ENCODE assay signal across 9 cellular contexts in the genomic region with DNA sequence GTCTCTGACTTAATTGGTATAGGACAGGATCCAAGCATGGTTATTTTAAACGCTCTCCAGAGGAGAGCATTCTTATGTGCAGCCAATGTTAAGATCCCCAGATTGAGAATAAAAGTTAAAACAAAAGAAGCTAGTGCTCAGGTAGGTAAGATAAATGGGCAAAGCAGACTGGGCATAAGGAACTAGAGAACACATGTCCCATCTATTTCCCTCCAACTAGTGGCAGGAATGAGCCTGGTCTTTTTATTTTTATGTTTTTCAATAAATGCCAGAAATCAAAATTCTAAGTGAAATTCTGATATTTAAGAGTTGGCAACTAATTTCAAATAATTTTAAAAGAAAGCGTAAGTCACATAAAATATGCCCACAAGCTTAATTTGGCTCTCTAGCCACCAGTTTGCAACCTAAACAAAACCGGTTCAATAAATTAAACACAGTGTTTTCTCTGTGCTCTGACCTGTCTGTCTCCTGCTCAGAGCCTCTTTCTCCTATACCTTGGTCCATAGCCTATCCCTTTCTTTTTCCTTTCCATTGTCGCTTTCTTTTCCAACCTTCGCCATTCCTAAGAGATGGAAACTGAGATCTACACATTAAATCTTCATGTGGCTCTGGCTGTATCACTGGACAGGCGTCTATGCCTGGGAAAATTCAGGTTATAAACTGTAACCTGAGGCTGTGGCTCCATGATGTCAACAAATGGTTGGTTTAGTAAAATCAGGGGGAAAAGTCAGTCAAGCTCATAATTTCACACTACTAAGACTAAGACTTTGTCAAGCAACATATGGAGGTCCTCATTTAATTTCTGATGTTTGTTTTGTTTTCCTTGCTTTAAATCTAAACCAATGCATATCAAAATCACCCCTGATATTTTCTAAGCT. TPM values are rescaled to one million over a fixed set of nuclear protein-coding genes. Genes with fewer than 3 reads are reported as not detected.
DNase-seq lines count a peak whose midpoint lies in the region; ATAC-seq, FAIRE-seq and TF ChIP-seq lines count a peak whose summit lies in the region.
"Had no signal": no experiment of that assay in that cellular context is flagged by ENCODE, and none has a peak within 500 bp of the region (broad histone marks: within the 10 kb centered on the region; RNA-seq: fewer than 3 reads in every experiment).

No MANE protein-coding gene starts in this region.

- no peak overlapping the region for H3K9ac ChIP-seq in keratinocyte (ENCODE audit: control insufficient read depth, extremely low read depth, insufficient read depth, low read length)

- H3K4me3 ChIP-seq in ACC112 (ENCODE audit: low read depth, low read length) (no peak overlapping the region), keratinocyte (ENCODE audit: control insufficient read depth in 2 of 3, extremely low read depth in 1 of 3, insufficient read depth in 2 of 3, low read depth in 1 of 3, low read length in 3 of 3) (no peak overlapping the region)

- H3K27ac Mint-ChIP-seq in activated naive CD8-positive, alpha-beta T cell treated with anti-CD3 and anti-CD28 coated beads, Interleukin-2, amount 10 ng/mL, durations not matched to agents 7 days and 5 days: peak overlapping the region; percentile 27

- dilution Hi-C loops in keratinocyte (cut with MboI; ENCODE audit: extremely low pct_ligation_motif_present, low sequenced_read_pairs): no loop called here

- TF ChIP-seq POLR2A in GM12892 (IDR thresholded peaks at IDR 0.05; ENCODE audit: low read depth, low read length): no peak

- H3K9me3 ChIP-seq in keratinocyte (ENCODE audit: control insufficient read depth, low read depth, low read length): no peaks in the 10 kb centered on the region

- H3K9me3 Mint-ChIP-seq in activated naive CD8-positive, alpha-beta T cell treated with anti-CD3 and anti-CD28 coated beads, Interleukin-2, amount 10 ng/mL, durations not matched to agents 7 days and 5 days: no peaks in the 10 kb centered on the region

- H3K27me3 ChIP-seq in ACC112 (ENCODE audit: insufficient read depth, low read length): no peaks in the 10 kb centered on the region
- H3K27me3 ChIP-seq in keratinocyte (ENCODE audit: control insufficient read depth, extremely low read depth, insufficient read depth, low read length): no peaks in the 10 kb centered on the region

- peak overlapping the region; percentile 43 for H3K4me3 Mint-ChIP-seq in activated naive CD8-positive, alpha-beta T cell treated with anti-CD3 and anti-CD28 coated beads, Interleukin-2, amount 10 ng/mL, durations not matched to agents 7 days and 5 days

- H3K36me3 ChIP-seq in ACC112 (ENCODE audit: insufficient read depth, low read length) (peaks cover 4% of the 10 kb centered on the region; the same call in 1 of the 2 replicates), keratinocyte (ENCODE audit: control insufficient read depth in 2 of 2, extremely low read depth in 1 of 2, insufficient read depth in 2 of 2, low read length in 2 of 2) (peaks cover 2 to 15% of the 10 kb centered on the region in 2 experiments)

- H3K79me2 ChIP-seq in ACC112 (ENCODE audit: control insufficient read depth, insufficient read depth, low read length, unreplicated experiment): peaks cover 98% of the 10 kb centered on the region
- H3K79me2 ChIP-seq in keratinocyte (ENCODE audit: control insufficient read depth, insufficient read depth, low read length): peaks cover 98% of the 10 kb centered on the region

- H3K27me3 Mint-ChIP-seq in activated naive CD8-positive, alpha-beta T cell treated with anti-CD3 and anti-CD28 coated beads, Interleukin-2, amount 10 ng/mL, durations not matched to agents 7 days and 5 days: no peaks in the 10 kb centered on the region

- peak in 2 of 3 experiments; percentile 33 to 34 for TF ChIP-seq CTCF in keratinocyte (optimal IDR thresholded peaks at IDR 0.05 in 1 of 3, IDR thresholded peaks at IDR 0.05 in 1 of 3, conservative IDR thresholded peaks at IDR 0.05 in 1 of 3; ENCODE audit: extremely low read depth in 1 of 3, insufficient read depth in 2 of 3, low read length in 3 of 3)

- H3K4me2 ChIP-seq in keratinocyte (ENCODE audit: control insufficient read depth, extremely low read depth, insufficient read depth, low read depth, low read length): peak overlapping the region; percentile 34

- peaks cover 5% of the 10 kb centered on the region for H3K9me1 ChIP-seq in keratinocyte (ENCODE audit: control insufficient read depth, extremely low read depth, insufficient read depth, low read length)

- peaks cover 63% of the 10 kb centered on the region for H3K4me1 ChIP-seq in ACC112 (ENCODE audit: control insufficient read depth, insufficient read depth, low read length, unreplicated experiment)
- H3K4me1 ChIP-seq in keratinocyte (ENCODE audit: control insufficient read depth, extremely low read depth, insufficient read depth, low read length): peaks cover 57% of the 10 kb centered on the region

- POLR2A ChIA-PET in activated naive CD8-positive, alpha-beta T cell treated with anti-CD3 and anti-CD28 coated beads, Interleukin-2, amount 10 ng/mL, durations not matched to agents 7 days and 5 days (lab: Charles Lee): interaction anchor here (1.0 to 5.2 kb wide), 4 partner anchors 8 to 56 kb away, joined by 3 to 78 read pairs (median 4); no protein-coding TSS in a partner anchor

- ATAC-seq in activated naive CD8-positive, alpha-beta T cell treated with anti-CD3 and anti-CD28 coated beads, Interleukin-2, amount 10 ng/mL, durations not matched to agents 7 days and 5 days (ENCODE audit: low read depth): no peak

- peaks cover 11% of the 10 kb centered on the region for H3K36me3 Mint-ChIP-seq in activated naive CD8-positive, alpha-beta T cell treated with anti-CD3 and anti-CD28 coated beads, Interleukin-2, amount 10 ng/mL, durations not matched to agents 7 days and 5 days

- peak overlapping the region; percentile 52 for H3K27ac ChIP-seq in ACC112 (ENCODE audit: low read depth, low read length)
- H3K27ac ChIP-seq in keratinocyte (ENCODE audit: control insufficient read depth, insufficient read depth, low read length): peak overlapping the region; percentile 10

- H2AFZ ChIP-seq in ACC112 (ENCODE audit: low read length, unreplicated experiment) (no peak overlapping the region), keratinocyte (ENCODE audit: control insufficient read depth, low read length) (no peak overlapping the region)

- no peak for DNase-seq in GM12892 (ENCODE audit: insufficient read length)
- DNase-seq in activated naive CD8-positive, alpha-beta T cell treated with anti-CD3 and anti-CD28 coated beads, Interleukin-2, amount 10 ng/mL, durations not matched to agents 7 days and 5 days: no peak
- no peak for DNase-seq in keratinocyte (ENCODE audit: low read depth, low spot score)
- DNase-seq in NCI-H2171 treated with DMSO at 0.1 percent for 48 hours (lab: John Stamatoyannopoulos, UW): no peak
- DNase-seq in SHP77 (lab: John Stamatoyannopoulos, UW): no peak
- no peak for DNase-seq in activated gamma-delta T cell (lab: John Stamatoyannopoulos, UW)
- DNase-seq in activated CD4-positive, CD25-positive, alpha-beta regulatory T cell treated with anti-CD3 and anti-CD28 coated beads, Interleukin-2, amount 50 U/mL, for 72 hours: no peak

- FAIRE-seq in GM12892 (lab: Jason Lieb, UNC) (peak; percentile 42), keratinocyte (lab: Jason Lieb, UNC) (no peak)
- FAIRE-seq: frontal cortex had no signal

- H3K4me1 Mint-ChIP-seq in activated naive CD8-positive, alpha-beta T cell treated with anti-CD3 and anti-CD28 coated beads, Interleukin-2, amount 10 ng/mL, durations not matched to agents 7 days and 5 days: peaks cover 17% of the 10 kb centered on the region

- peaks cover 37% of the 10 kb centered on the region for H4K20me1 ChIP-seq in keratinocyte (ENCODE audit: control insufficient read depth, extremely low read depth, insufficient read depth, low read length)

RNA-seq across cellular contexts. Expression of a gene that starts 5.5 kb away (rescaled TPM):
- 56.2 TPM for polyA plus RNA-seq in GM12892 (2012; ENCODE audit: missing spikeins)
- total RNA-seq in activated naive CD8-positive, alpha-beta T cell treated with anti-CD3 and anti-CD28 coated beads, Interleukin-2, amount 10 ng/mL, durations not matched to agents 7 days and 5 days: 100 to 1,000 TPM; 194 to 207 TPM
- 96.7 to 134 TPM (median 112 TPM) in 3 replicates for polyA plus RNA-seq in keratinocyte
- polyA plus RNA-seq in keratinocyte (2011; ENCODE audit: low read depth): 22.8 TPM
- polyA plus RNA-seq in keratinocyte (2011; cell fraction: cytosol; rRNA removed): 44.0 and 85.3 TPM in 2 replicates
- polyA plus RNA-seq in keratinocyte (2011; cell fraction: nucleus; rRNA removed): 125 and 159 TPM in 2 replicates
- polyA plus RNA-seq in keratinocyte (2012; ENCODE audit: low replicate concordance): 67.3 and 98.6 TPM in 2 replicates
- 93.3 to 351 TPM (median 247 TPM) in 3 replicates for polyA minus RNA-seq in keratinocyte
- 150 TPM for polyA minus RNA-seq in keratinocyte (2011; cell fraction: cytosol; rRNA and poly(A)+ RNA removed)
- 272 and 442 TPM in 2 replicates for polyA minus RNA-seq in keratinocyte (2011; cell fraction: nucleus; rRNA and poly(A)+ RNA removed)
